ENCODE assay signal across 9 cellular contexts in genomic region chr6:112150363-112150762, GRCh38.
A peak's percentile ranks its signal among the peaks of the same experiment; 100 is the strongest.
DNase-seq lines count a peak whose midpoint lies in the region; ATAC-seq, FAIRE-seq and TF ChIP-seq lines count a peak whose summit lies in the region.
"Had no signal": no experiment of that assay in that cellular context is flagged by ENCODE, and none has a peak within 500 bp of the region (broad histone marks: within the 10 kb centered on the region; RNA-seq: fewer than 3 reads in every experiment).

No MANE protein-coding gene starts in this region.

- no peak for ATAC-seq in GM21360 (IDR thresholded peaks at IDR 0.05; ENCODE audit: unreplicated experiment)
- ATAC-seq: left lobe of liver had no signal

- no peak overlapping the region for H3K4me3 ChIP-seq in foreskin fibroblast (ENCODE audit: low read depth in 1 of 2, low read length in 2 of 2)
- no peak overlapping the region for H3K4me3 ChIP-seq in rectal smooth muscle tissue (ENCODE audit: low read length)

- no peak for FAIRE-seq in HTR-8/SVneo (lab: Jason Lieb, UNC)

- H3K27ac ChIP-seq in rectal smooth muscle tissue (ENCODE audit: low read depth, low read length) = peak overlapping the region; percentile 81

- TF ChIP-seq CTCF in foreskin fibroblast (IDR thresholded peaks at IDR 0.05; ENCODE audit: low read depth, low read length) = no peak

- DNase-seq in ELR (ENCODE audit: low read depth) = peak; percentile 53
- peak; percentile 16 for DNase-seq in NCI-H82 treated with DMSO at 0.1 percent for 48 hours (lab: John Stamatoyannopoulos, UW; ENCODE audit: unreplicated experiment)
- peak; percentile 33 to 80 for DNase-seq in foreskin fibroblast
- DNase-seq in COLO668 (lab: John Stamatoyannopoulos, UW; ENCODE audit: unreplicated experiment) = no peak
- DNase-seq in islet precursor cell = no peak
- no peak for DNase-seq in HTR-8/SVneo (ENCODE audit: insufficient read length, low spot score)

- H3K27me3 ChIP-seq in rectal smooth muscle tissue (ENCODE audit: control insufficient read depth, insufficient read depth, low read length) = no peaks in the 10 kb centered on the region

- peaks cover 15% of the 10 kb centered on the region for H3K4me1 ChIP-seq in rectal smooth muscle tissue (ENCODE audit: control insufficient read depth, insufficient read depth, low read length)

- no peak overlapping the region for H3K9ac ChIP-seq in rectal smooth muscle tissue (ENCODE audit: low read length)

- peaks cover 2% of the 10 kb centered on the region for H3K36me3 ChIP-seq in rectal smooth muscle tissue (ENCODE audit: control insufficient read depth, insufficient read depth, low read length)

Comparison
In these comparisons a context has a peak if more than half of its experiments do, and no peak if none do; other contexts are left out.
1. DNase-seq: peak in ELR (single experiment), NCI-H82 treated with DMSO at 0.1 percent for 48 hours (single experiment) and foreskin fibroblast (2 of 2); none in COLO668 (single experiment), islet precursor cell (single experiment) and HTR-8/SVneo (single experiment).